Comparison of ENCODE assay signal across 21 cellular contexts in genomic region chr18:48013162-48013561, GRCh38.
"Had no signal": no experiment of that assay in that cellular context is flagged by ENCODE, and none has a peak within 500 bp of the region (broad histone marks: within the 10 kb centered on the region; RNA-seq: fewer than 3 reads in every experiment).

No MANE protein-coding gene starts in this region.

- ATAC-seq: left cardiac atrium; left lobe of liver; lower lobe of right lung; naive thymus-derived CD8-positive, alpha-beta T cell; right cardiac atrium; stimulated activated effector memory CD8-positive, alpha-beta T cell treated with anti-CD3 and anti-CD28 coated beads, Interleukin-12 subunit alpha, Interleukin-12 subunit beta, amount 100 ng/mL, for 72 hours; upper lobe of right lung had no signal

- H3K27me3 ChIP-seq: ovary, sigmoid colon, suprapubic skin, tibial artery, upper lobe of right lung had no signal

- H3K36me3 ChIP-seq: lower lobe of right lung, ovary, sigmoid colon, spleen, suprapubic skin, thoracic aorta, tibial artery, upper lobe of right lung had no signal

- H3K9me3 ChIP-seq: lower lobe of right lung, ovary, sigmoid colon, suprapubic skin, thoracic aorta, upper lobe of right lung had no signal

- H3K4me3 ChIP-seq: lower lobe of right lung, ovary, sigmoid colon, spleen, suprapubic skin, thoracic aorta, tibial artery, upper lobe of right lung had no signal

- H3K27ac ChIP-seq: lower lobe of right lung, ovary, sigmoid colon, spleen, suprapubic skin, thoracic aorta, tibial artery, upper lobe of right lung had no signal

- DNase-seq: hippocampal formation; kidney glomerular epithelial cell; left cardiac atrium; lower lobe of right lung; mammary epithelial cell; mesenchymal stem cell; naive thymus-derived CD8-positive, alpha-beta T cell; ovary; right cardiac atrium; sigmoid colon; small intestine; spleen; stimulated activated CD4-positive, alpha-beta T cell treated with anti-CD3 and anti-CD28 coated beads, Interleukin-4, amount 100 ng/mL, for 24 hours; stimulated activated naive CD4-positive, alpha-beta T cell; tibial artery; trophoblast cell; upper lobe of right lung had no signal
